1 cellular context compared by ENCODE assay signal in genomic region chr6:146850981-146851380, GRCh38.
TF ChIP-seq lines count a peak whose summit lies in the region.

No MANE protein-coding gene starts in this region.

TF ChIP-seq in SK-N-SH treated with all-trans-retinoic acid at 6 μM for 48 hours, 23 proteins besides CTCF, POLR2A, EP300 and RAD21 (continued from another document):
- no peak for TF ChIP-seq TSHZ2 (CRISPR knock-in tag; IDR thresholded peaks at IDR 0.05)
- TF ChIP-seq GLIS3 (CRISPR knock-in tag; IDR thresholded peaks at IDR 0.05): no peak
- TF ChIP-seq TOX (CRISPR knock-in tag; IDR thresholded peaks at IDR 0.05; ENCODE audit: borderline replicate concordance): no peak
- TF ChIP-seq ZC3H10 (CRISPR knock-in tag; IDR thresholded peaks at IDR 0.05): no peak
- no peak for TF ChIP-seq TCF4 (CRISPR knock-in tag; IDR thresholded peaks at IDR 0.05; ENCODE audit: borderline replicate concordance)
- no peak for TF ChIP-seq RARB (CRISPR knock-in tag; IDR thresholded peaks at IDR 0.05)
- TF ChIP-seq CREB5 (CRISPR knock-in tag; IDR thresholded peaks at IDR 0.05; ENCODE audit: low read depth): no peak
- TF ChIP-seq CSRNP3 (CRISPR knock-in tag; IDR thresholded peaks at IDR 0.05): no peak
- TF ChIP-seq POU6F1 (CRISPR knock-in tag; IDR thresholded peaks at IDR 0.05; ENCODE audit: borderline replicate concordance, low read depth): no peak
